ENCODE assay signal across 9 cellular contexts in the genomic region with DNA sequence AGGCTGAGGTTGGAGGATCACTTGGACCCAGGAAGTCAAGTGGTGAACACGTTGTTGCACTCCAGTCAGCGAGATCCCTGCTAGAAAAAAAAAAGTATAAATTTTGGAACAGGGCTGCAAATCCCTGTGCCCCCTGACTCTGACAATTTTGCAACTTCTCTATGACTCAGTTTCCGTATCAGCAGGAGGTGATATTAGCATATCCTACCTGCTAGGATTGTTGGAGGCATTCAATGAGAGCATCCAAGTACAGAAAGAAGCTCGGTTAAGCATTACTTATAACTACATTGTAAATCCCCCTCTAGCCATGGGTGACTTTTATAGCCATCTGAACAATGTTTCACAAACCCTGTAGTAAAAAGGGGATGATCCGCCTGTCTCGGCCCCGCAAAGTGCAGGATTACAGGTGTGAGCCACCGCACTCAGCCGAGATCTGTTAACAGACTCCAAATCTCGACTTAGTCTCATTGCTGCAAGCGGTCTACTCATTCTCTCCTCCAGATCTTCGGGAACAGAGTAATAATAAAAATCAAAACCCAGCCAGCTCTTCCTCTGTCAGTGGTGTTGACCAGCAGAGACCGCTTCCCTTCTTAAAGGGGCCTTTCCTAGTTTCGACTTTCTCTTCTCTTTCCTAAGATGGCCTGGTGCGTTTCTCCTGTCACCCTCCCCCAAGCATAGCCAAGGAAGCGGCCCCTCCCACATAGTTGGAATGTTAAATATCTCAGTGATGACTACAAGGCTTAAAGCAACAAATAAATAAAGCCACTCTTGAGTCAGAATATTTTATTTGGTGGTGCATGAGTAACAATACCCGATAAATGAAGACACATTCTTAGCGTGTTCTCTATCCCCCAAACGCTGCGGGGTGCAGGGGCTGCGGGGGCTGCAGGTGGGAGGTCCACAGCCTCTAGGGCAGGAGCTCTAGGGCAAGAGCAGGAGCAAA. TPM values are rescaled to one million over a fixed set of nuclear protein-coding genes. Genes with fewer than 3 reads are reported as not detected.
DNase-seq lines count a peak whose midpoint lies in the region; ATAC-seq lines count a peak whose summit lies in the region.
"Had no signal": no experiment of that assay in that cellular context is flagged by ENCODE, and none has a peak within 500 bp of the region (broad histone marks: within the 10 kb centered on the region; RNA-seq: fewer than 3 reads in every experiment).

No MANE protein-coding gene starts in this region.

- no peaks in the 10 kb centered on the region for H3K9me3 Mint-ChIP-seq in natural killer cell treated with Interleukin-12 subunit alpha and Interleukin-12 subunit beta and Interleukin-15 and Interleukin-18, amount 100 ng/mL, for 72 hours

- peak overlapping the region; percentile 99 for H3K4me3 Mint-ChIP-seq in natural killer cell treated with Interleukin-12 subunit alpha and Interleukin-12 subunit beta and Interleukin-15 and Interleukin-18, amount 100 ng/mL, for 72 hours

- no peaks in the 10 kb centered on the region for H3K36me3 ChIP-seq in SJSA1

- no peaks in the 10 kb centered on the region for H3K36me3 Mint-ChIP-seq in natural killer cell treated with Interleukin-12 subunit alpha and Interleukin-12 subunit beta and Interleukin-15 and Interleukin-18, amount 100 ng/mL, for 72 hours

- H3K27me3 ChIP-seq in SJSA1 (replicated peaks) = no peaks in the 10 kb centered on the region

- DNase-seq in GOT3 (lab: John Stamatoyannopoulos, UW) = peak; percentile 33
- peak; percentile 95 to 98 for DNase-seq in SJSA1 (ENCODE audit: low read depth in 1 of 2, low spot score in 2 of 2)
- no peak for DNase-seq in natural killer cell treated with Interleukin-12 subunit alpha and Interleukin-12 subunit beta and Interleukin-15 and Interleukin-18, amount 100 ng/mL, for 72 hours (ENCODE audit: low spot score)
- no peak for DNase-seq in activated effector memory CD4-positive, alpha-beta T cell treated with Interleukin-2 at 50 U/mL for 16 hours
- no peak for DNase-seq in NCI-H748 (lab: John Stamatoyannopoulos, UW; ENCODE audit: unreplicated experiment)

- H3K27me3 Mint-ChIP-seq in natural killer cell treated with Interleukin-12 subunit alpha and Interleukin-12 subunit beta and Interleukin-15 and Interleukin-18, amount 100 ng/mL, for 72 hours = no peaks in the 10 kb centered on the region

- peaks cover 14% of the 10 kb centered on the region for H3K4me1 ChIP-seq in SJSA1 (replicated peaks)

- H3K4me3 ChIP-seq in SJSA1 = peak overlapping the region; percentile 43

- H3K27ac ChIP-seq in SJSA1 = peak overlapping the region; percentile 71

- H3K9me3 ChIP-seq in SJSA1 (replicated peaks) = no peaks in the 10 kb centered on the region

- H3K4me1 Mint-ChIP-seq in natural killer cell treated with Interleukin-12 subunit alpha and Interleukin-12 subunit beta and Interleukin-15 and Interleukin-18, amount 100 ng/mL, for 72 hours (ENCODE audit: low read depth in 2 of 2) = peaks cover 30 to 33% of the 10 kb centered on the region in 2 donors

- ATAC-seq in esophagus mucosa = peak; percentile 31
- no peak for ATAC-seq in natural killer cell treated with Interleukin-12 subunit alpha and Interleukin-12 subunit beta and Interleukin-15 and Interleukin-18, amount 100 ng/mL, for 72 hours
- no peak for ATAC-seq in GM18907 (IDR thresholded peaks at IDR 0.05; ENCODE audit: unreplicated experiment)
- no peak for ATAC-seq in GM19324 (IDR thresholded peaks at IDR 0.05; ENCODE audit: low FRiP score, unreplicated experiment)

- peak overlapping the region; percentile 28 to 49 for H3K27ac Mint-ChIP-seq in natural killer cell treated with Interleukin-12 subunit alpha and Interleukin-12 subunit beta and Interleukin-15 and Interleukin-18, amount 100 ng/mL, for 72 hours

RNA-seq across cellular contexts. Expression of gene BICRA, which starts 10.3 kb away (rescaled TPM):
- total RNA-seq in SJSA1 (2014; rRNA removed; shearing (Covaris generic)) = 0.66 and 3.5 TPM in 2 replicates
- total RNA-seq in esophagus mucosa = 7.9 TPM
- total RNA-seq in natural killer cell treated with Interleukin-12 subunit alpha and Interleukin-12 subunit beta and Interleukin-15 and Interleukin-18, amount 100 ng/mL, for 72 hours = 10 to 100 TPM; 14.4 to 17.5 TPM

RNA-seq across cellular contexts. Expression of gene ZNF541, which starts 25.7 kb away (rescaled TPM):
- not detected in 2 replicates for total RNA-seq in SJSA1 (2014; rRNA removed; shearing (Covaris generic))
- 0.08 TPM for total RNA-seq in esophagus mucosa
- total RNA-seq in natural killer cell treated with Interleukin-12 subunit alpha and Interleukin-12 subunit beta and Interleukin-15 and Interleukin-18, amount 100 ng/mL, for 72 hours = under 1 TPM in 1 of 2 donors, not detected in 1; 0.10 TPM
- total RNA-seq: activated CD8-positive, alpha-beta memory T cell treated with anti-CD3 and anti-CD28 coated beads for 36 hours had no signal

Comparison
In these comparisons a context has a peak if more than half of its experiments do, and no peak if none do; other contexts are left out.
1. DNase-seq: peak in GOT3 (single experiment) and SJSA1 (2 of 2); none in natural killer cell treated with Interleukin-12 subunit alpha and Interleukin-12 subunit beta and Interleukin-15 and Interleukin-18, amount 100 ng/mL, for 72 hours (single experiment), activated effector memory CD4-positive, alpha-beta T cell treated with Interleukin-2 at 50 U/mL for 16 hours (single experiment) and NCI-H748 (single experiment).